Comparison of ENCODE assay signal across 1 cellular context in the genomic region with DNA sequence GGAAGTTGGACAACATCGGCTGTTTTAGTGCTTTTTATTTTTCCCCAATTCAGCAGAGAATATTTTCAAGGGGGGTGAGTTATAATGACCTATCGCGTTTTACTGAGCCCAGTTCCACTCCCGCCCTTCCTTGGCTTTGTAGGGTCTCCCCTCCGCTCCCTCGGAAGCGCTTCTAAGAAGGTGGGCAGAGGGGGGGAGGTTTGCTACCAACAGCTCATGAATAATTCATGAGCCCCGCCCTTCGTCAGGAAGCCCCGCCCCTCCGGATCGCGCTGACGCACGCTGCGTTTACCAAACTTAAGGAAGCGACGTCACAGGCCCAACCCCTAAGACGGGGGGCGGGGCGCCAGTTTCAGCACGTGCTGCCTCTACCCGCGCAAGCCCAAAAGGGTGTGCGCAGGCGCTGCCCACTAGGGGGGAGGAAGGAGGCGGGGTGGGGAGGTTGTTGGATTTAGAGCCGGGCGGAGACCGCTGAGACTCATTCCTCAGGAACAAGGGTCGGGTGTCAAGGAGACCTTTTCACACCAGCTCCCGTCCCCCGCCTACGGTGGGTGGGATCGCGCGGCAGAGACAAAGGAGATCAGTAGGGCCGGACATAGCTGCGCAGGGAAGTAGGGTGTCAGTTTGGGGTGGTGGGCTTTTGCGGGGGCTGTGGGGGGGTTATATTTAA.
A peak's percentile ranks its signal among the peaks of the same experiment; 100 is the strongest.
TF ChIP-seq lines count a peak whose summit lies in the region.

No MANE protein-coding gene starts in this region.

TF ChIP-seq in GM23338, 12 proteins besides CTCF, POLR2A, EP300 and RAD21:
- peak; percentile 86 for TF ChIP-seq POLR2AphosphoS5 (IDR thresholded peaks at IDR 0.05; ENCODE audit: low read depth)
- peak; percentile 93 for TF ChIP-seq CREB1 (CRISPR knock-in tag; IDR thresholded peaks at IDR 0.05; ENCODE audit: low read depth)
- TF ChIP-seq, protein P1, sequence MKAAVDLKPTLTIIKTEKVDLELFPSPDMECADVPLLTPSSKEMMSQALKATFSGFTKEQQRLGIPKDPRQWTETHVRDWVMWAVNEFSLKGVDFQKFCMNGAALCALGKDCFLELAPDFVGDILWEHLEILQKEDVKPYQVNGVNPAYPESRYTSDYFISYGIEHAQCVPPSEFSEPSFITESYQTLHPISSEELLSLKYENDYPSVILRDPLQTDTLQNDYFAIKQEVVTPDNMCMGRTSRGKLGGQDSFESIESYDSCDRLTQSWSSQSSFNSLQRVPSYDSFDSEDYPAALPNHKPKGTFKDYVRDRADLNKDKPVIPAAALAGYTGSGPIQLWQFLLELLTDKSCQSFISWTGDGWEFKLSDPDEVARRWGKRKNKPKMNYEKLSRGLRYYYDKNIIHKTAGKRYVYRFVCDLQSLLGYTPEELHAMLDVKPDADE (IDR thresholded peaks at IDR 0.05): peak; percentile 17; the same call in 1 of the 2 replicates
- TF ChIP-seq, protein P2, sequence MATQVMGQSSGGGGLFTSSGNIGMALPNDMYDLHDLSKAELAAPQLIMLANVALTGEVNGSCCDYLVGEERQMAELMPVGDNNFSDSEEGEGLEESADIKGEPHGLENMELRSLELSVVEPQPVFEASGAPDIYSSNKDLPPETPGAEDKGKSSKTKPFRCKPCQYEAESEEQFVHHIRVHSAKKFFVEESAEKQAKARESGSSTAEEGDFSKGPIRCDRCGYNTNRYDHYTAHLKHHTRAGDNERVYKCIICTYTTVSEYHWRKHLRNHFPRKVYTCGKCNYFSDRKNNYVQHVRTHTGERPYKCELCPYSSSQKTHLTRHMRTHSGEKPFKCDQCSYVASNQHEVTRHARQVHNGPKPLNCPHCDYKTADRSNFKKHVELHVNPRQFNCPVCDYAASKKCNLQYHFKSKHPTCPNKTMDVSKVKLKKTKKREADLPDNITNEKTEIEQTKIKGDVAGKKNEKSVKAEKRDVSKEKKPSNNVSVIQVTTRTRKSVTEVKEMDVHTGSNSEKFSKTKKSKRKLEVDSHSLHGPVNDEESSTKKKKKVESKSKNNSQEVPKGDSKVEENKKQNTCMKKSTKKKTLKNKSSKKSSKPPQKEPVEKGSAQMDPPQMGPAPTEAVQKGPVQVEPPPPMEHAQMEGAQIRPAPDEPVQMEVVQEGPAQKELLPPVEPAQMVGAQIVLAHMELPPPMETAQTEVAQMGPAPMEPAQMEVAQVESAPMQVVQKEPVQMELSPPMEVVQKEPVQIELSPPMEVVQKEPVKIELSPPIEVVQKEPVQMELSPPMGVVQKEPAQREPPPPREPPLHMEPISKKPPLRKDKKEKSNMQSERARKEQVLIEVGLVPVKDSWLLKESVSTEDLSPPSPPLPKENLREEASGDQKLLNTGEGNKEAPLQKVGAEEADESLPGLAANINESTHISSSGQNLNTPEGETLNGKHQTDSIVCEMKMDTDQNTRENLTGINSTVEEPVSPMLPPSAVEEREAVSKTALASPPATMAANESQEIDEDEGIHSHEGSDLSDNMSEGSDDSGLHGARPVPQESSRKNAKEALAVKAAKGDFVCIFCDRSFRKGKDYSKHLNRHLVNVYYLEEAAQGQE (IDR thresholded peaks at IDR 0.05; ENCODE audit: unreplicated experiment): no peak
TF ChIP-seq in GM23338: peak in this region for 3.
